ENCODE assay signal across 18 cellular contexts in genomic region chr12:93950321-93950720, GRCh38.
"Had no signal": no experiment of that assay in that cellular context is flagged by ENCODE, and none has a peak within 500 bp of the region (broad histone marks: within the 10 kb centered on the region; RNA-seq: fewer than 3 reads in every experiment).

No MANE protein-coding gene starts in this region.

- H3K4me1 ChIP-seq: SJSA1 had no signal

- H3K9me3 ChIP-seq: SJSA1 had no signal

- H3K36me3 ChIP-seq: SJSA1 had no signal

- H3K4me3 ChIP-seq: SJSA1 had no signal

- DNase-seq: activated CD4-positive, alpha-beta memory T cell treated with anti-CD3 and anti-CD28 coated beads for 36 hours; activated CD4-positive, alpha-beta T cell treated with anti-CD3 and anti-CD28 coated beads, Interleukin-2, amount 10 ng/mL, durations not matched to agents 7 days and 5 days; activated CD4-positive, CD25-positive, alpha-beta regulatory T cell; activated CD8-positive, alpha-beta memory T cell treated with anti-CD3 and anti-CD28 coated beads for 24 hours; activated gamma-delta T cell; activated naive CD4-positive, alpha-beta T cell treated with anti-CD3 and anti-CD28 coated beads for 36 hours; activated T-cell treated with anti-CD3 and anti-CD28 coated beads, Interleukin-2, amount 50 U/mL, for 4 hours; MM.1S; NCI-H1105; NCI-H1436; NCI-H187; NCI-H2081; NCI-H524; PC-3; SHP77; T-helper 2 cell; T1000 had no signal

- H3K27ac ChIP-seq: SJSA1 had no signal
